In the genomic region with DNA sequence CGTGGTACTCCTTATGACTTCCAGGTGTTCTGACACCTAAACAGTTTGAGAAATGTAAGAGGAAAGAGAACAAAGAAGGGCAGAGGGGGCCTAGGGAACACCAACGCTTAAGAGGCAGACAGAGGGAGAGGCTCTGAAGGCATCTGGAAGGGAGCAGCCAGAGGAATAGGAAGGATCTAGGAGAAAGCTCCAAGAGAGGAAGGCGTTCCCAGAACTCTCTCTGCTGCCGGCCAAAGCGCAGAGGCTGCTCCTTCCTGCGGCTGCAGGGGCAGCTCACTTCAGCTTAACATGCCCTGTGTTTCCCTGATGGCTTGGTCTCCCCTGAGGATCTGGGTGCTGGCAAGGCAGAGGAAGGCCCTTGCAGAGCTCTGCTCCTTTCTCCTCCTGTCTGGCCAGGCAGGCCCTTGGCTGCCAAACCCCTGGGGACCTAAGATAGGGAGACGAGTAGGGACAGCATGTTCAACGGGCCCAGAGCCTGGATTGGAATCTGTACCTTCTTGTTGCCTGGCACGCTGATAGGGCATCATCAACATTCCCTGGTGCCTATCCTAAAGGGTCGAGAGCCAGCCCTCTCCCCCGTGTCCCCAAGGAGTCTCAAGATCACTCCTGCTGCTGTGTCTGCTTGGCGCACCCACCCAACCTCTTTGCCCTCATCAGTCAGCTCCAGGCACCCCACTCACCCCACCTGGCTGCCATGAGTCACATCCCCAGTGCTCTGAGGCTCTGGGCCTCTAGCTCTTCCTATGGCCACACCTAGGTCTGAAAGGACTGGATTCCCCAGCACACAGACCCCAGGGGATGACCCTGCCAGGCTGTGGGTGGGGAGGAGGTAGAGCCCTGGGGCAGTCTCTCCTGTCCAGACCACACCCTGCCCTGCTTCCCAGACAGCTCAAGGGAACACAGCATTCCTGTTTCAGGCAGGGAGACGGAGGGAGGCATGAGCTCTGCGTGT, we compare ENCODE assay signal across 14 cellular contexts.
DNase-seq lines count a peak whose midpoint lies in the region; ATAC-seq, FAIRE-seq and TF ChIP-seq lines count a peak whose summit lies in the region.
"Had no signal": no experiment of that assay in that cellular context is flagged by ENCODE, and none has a peak within 500 bp of the region (broad histone marks: within the 10 kb centered on the region; RNA-seq: fewer than 3 reads in every experiment).

No MANE protein-coding gene starts in this region.

- H3K9me3 Mint-ChIP-seq in nephron, result no peaks in the 10 kb centered on the region

- ATAC-seq in GM18909 (IDR thresholded peaks at IDR 0.05; ENCODE audit: poor library complexity, unreplicated experiment), result no peak
- no peak for ATAC-seq in activated CD4-positive, CD25-positive, alpha-beta regulatory T cell treated with anti-CD3 and anti-CD28 coated beads, Interleukin-2, amount 50 U/mL, for 24 hours
- ATAC-seq: left colon had no signal

- H3K4me3 Mint-ChIP-seq in nephron, result no peak overlapping the region

- no peaks in the 10 kb centered on the region for H3K36me3 Mint-ChIP-seq in nephron (ENCODE audit: low read depth)

- peak overlapping the region; percentile 100 for H3K27ac ChIP-seq in epithelial cell of prostate
- H3K27ac ChIP-seq: parathyroid adenoma had no signal

- FAIRE-seq in urothelium cell line (lab: Jason Lieb, UNC), result no peak
- FAIRE-seq: endothelial cell of umbilical vein had no signal

- H3K27ac Mint-ChIP-seq in nephron, result peak overlapping the region in 2 of 3 experiments; percentile 72 to 77

- DNase-seq in NCI-H226 (peak; percentile 91), epithelial cell of prostate (ENCODE audit: low read depth, low spot score) (peak; percentile 73), urothelium cell line (ENCODE audit: low spot score) (peak; percentile 65), T-helper 9 cell (no peak)
- DNase-seq: left colon; NCI-H1105; NK-92 treated with Interleukin-12 subunit alpha and Interleukin-12 subunit beta, amount 100 ng/mL, for 24 hours; T-helper 2 cell; transverse colon had no signal

- peaks cover 67% of the 10 kb centered on the region for H3K4me1 Mint-ChIP-seq in nephron

- H3K27me3 Mint-ChIP-seq in nephron (ENCODE audit: low read depth), result peaks cover 8% of the 10 kb centered on the region

- TF ChIP-seq CTCF in nephron (IDR thresholded peaks at IDR 0.05; ENCODE audit: unreplicated experiment in 3 of 3), result no peak
